In the genomic region with DNA sequence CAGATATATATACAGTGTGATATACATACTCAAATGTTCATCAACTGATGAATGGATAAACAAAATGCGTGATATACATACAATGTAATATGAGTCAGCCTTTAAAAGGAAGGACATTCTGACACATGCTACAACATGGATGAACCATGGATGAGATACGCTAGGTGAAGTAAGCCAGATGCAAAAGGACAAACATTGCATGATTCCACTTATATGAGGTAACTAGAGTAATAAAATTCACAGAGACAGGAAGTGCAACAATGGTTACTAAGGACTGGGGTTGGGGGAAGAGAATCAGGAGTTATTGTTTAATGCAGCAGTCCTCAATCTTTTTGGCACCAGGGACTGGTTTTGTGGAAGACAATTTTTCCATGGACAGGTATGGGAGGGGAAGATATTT, we compare ENCODE assay signal across 18 cellular contexts.
"Had no signal": no experiment of that assay in that cellular context is flagged by ENCODE, and none has a peak within 500 bp of the region (broad histone marks: within the 10 kb centered on the region; RNA-seq: fewer than 3 reads in every experiment).

No MANE protein-coding gene starts in this region.

- H3K4me3 ChIP-seq: lung, sigmoid colon, upper lobe of left lung had no signal

- DNase-seq: activated CD4-positive, alpha-beta memory T cell treated with anti-CD3 and anti-CD28 coated beads, Interleukin-2, amount 10 ng/mL, durations not matched to agents 7 days and 5 days; activated CD4-positive, alpha-beta T cell treated with anti-CD3 and anti-CD28 coated beads for 1 hour; activated CD8-positive, alpha-beta memory T cell treated with anti-CD3 and anti-CD28 coated beads, Interleukin-2, amount 50 U/mL, for 4 hours; activated naive CD4-positive, alpha-beta T cell; activated naive CD8-positive, alpha-beta T cell treated with anti-CD3 and anti-CD28 coated beads, Interleukin-2, amount 50 U/mL, for 24 hours; activated T-cell treated with anti-CD3 and anti-CD28 coated beads, Interleukin-2, amount 50 U/mL, for 72 hours; effector memory CD4-positive, alpha-beta T cell; hypothalamus; left cardiac atrium; natural killer cell; nucleus accumbens; sigmoid colon; stimulated activated CD4-positive, alpha-beta T cell treated with anti-CD3 and anti-CD28 coated beads, Interleukin-12 subunit alpha, Interleukin-12 subunit beta, amount 100 ng/mL, for 4 hours; stimulated activated naive CD4-positive, alpha-beta T cell treated with Interleukin-2 at 50 U/mL for 16 hours; T-helper 9 cell; upper lobe of left lung had no signal

- H3K36me3 ChIP-seq: sigmoid colon, upper lobe of left lung had no signal

- H3K4me1 ChIP-seq: sigmoid colon, upper lobe of left lung had no signal

- H3K27me3 ChIP-seq: sigmoid colon, upper lobe of left lung had no signal

- H3K27ac ChIP-seq: sigmoid colon, upper lobe of left lung had no signal

- ATAC-seq: activated naive CD8-positive, alpha-beta T cell treated with anti-CD3 and anti-CD28 coated beads, Interleukin-2, amount 50 U/mL, for 24 hours; activated T-cell treated with anti-CD3 and anti-CD28 coated beads, Interleukin-2, amount 50 U/mL, for 72 hours; left cardiac atrium; natural killer cell had no signal

- FAIRE-seq: colon had no signal
